Comparison of ENCODE assay signal across 31 cellular contexts in the genomic region with DNA sequence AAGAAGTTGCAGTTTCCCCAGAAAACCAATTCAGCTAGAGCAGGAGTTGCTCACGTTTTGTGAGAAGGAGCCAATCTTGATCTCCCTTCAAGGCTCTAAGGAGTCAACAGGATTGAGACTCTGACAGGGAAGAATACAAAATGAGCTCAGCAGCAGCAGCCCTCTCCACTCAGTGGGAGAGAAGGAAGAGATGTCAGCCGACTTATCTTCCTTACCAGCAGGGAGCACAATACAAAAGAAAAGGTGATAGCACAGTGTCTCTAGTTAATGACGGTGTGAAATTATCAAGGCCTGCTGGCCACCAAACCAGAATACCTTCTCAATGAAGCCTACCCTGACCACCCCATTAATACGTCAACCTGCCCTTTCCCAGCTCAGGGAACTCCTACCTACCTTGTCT.
"Had no signal": no experiment of that assay in that cellular context is flagged by ENCODE, and none has a peak within 500 bp of the region (broad histone marks: within the 10 kb centered on the region; RNA-seq: fewer than 3 reads in every experiment).

No MANE protein-coding gene starts in this region.

- H3K4me1 ChIP-seq: esophagus muscularis mucosa, heart right ventricle, right atrium auricular region, thyroid gland, upper lobe of right lung had no signal

- DNase-seq: activated CD4-positive, alpha-beta memory T cell treated with anti-CD3 and anti-CD28 coated beads for 36 hours; activated CD4-positive, alpha-beta T cell treated with anti-CD3 and anti-CD28 coated beads for 48 hours; activated CD8-positive, alpha-beta memory T cell treated with anti-CD3 and anti-CD28 coated beads, Interleukin-2, amount 50 U/mL, for 48 hours; activated gamma-delta T cell; activated naive CD4-positive, alpha-beta T cell treated with anti-CD3 and anti-CD28 coated beads, Interleukin-2, amount 10 ng/mL, durations not matched to agents 7 days and 5 days; activated naive CD8-positive, alpha-beta T cell treated with anti-CD3 and anti-CD28 coated beads, Interleukin-2, amount 10 ng/mL, durations not matched to agents 7 days and 5 days; activated T-cell treated with anti-CD3 and anti-CD28 coated beads, Interleukin-2, amount 50 U/mL, for 24 hours; caudate nucleus; foreskin melanocyte; heart right ventricle; immature natural killer cell; kidney; left colon; midbrain; naive thymus-derived CD4-positive, alpha-beta T cell; occipital lobe; stimulated activated CD4-positive, alpha-beta T cell treated with anti-CD3 and anti-CD28 coated beads, Interleukin-1b, Interleukin-23, amount 100 ng/mL, for 48 hours; stimulated activated CD4-positive, alpha-beta T cell treated with anti-CD3 and anti-CD28 coated beads, Interleukin-4, amount 100 ng/mL, for 4 hours; stimulated activated CD8-positive, alpha-beta memory T cell treated with anti-CD3 and anti-CD28 coated beads, Interleukin-4, amount 100 ng/mL, for 48 hours; stimulated activated naive CD8-positive, alpha-beta T cell treated with anti-CD3 and anti-CD28 coated beads, Interleukin-15, amount 100 ng/mL, for 72 hours; substantia nigra; T-helper 9 cell; thyroid gland; upper lobe of right lung had no signal

- ATAC-seq: activated CD4-positive, CD25-positive, alpha-beta regulatory T cell treated with anti-CD3 and anti-CD28 coated beads, Interleukin-2, amount 50 U/mL, for 24 hours; heart right ventricle; left colon; naive thymus-derived CD4-positive, alpha-beta T cell; stimulated activated memory B cell treated with anti-CD40 and anti-IgM and Interleukin-4, amounts not matched to agents 10 μg/mL and 1 μg/mL and 100 μg/mL, for 72 hours; stimulated activated naive CD8-positive, alpha-beta T cell treated with anti-CD3 and anti-CD28 coated beads, Interleukin-15, amount 100 ng/mL, for 72 hours; upper lobe of right lung had no signal

- H3K9me3 Mint-ChIP-seq: activated CD4-positive, alpha-beta memory T cell treated with anti-CD3 and anti-CD28 coated beads for 36 hours; activated naive CD4-positive, alpha-beta T cell treated with anti-CD3 and anti-CD28 coated beads, Interleukin-2, amount 10 ng/mL, durations not matched to agents 7 days and 5 days; activated naive CD8-positive, alpha-beta T cell treated with anti-CD3 and anti-CD28 coated beads, Interleukin-2, amount 10 ng/mL, durations not matched to agents 7 days and 5 days; activated T-cell treated with anti-CD3 and anti-CD28 coated beads, Interleukin-2, amount 50 U/mL, for 24 hours; neural crest cell; stimulated activated naive CD8-positive, alpha-beta T cell treated with anti-CD3 and anti-CD28 coated beads, Interleukin-15, amount 100 ng/mL, for 72 hours had no signal

- H3K36me3 Mint-ChIP-seq: activated CD4-positive, alpha-beta memory T cell treated with anti-CD3 and anti-CD28 coated beads for 36 hours; activated naive CD4-positive, alpha-beta T cell treated with anti-CD3 and anti-CD28 coated beads, Interleukin-2, amount 10 ng/mL, durations not matched to agents 7 days and 5 days; activated naive CD8-positive, alpha-beta T cell treated with anti-CD3 and anti-CD28 coated beads, Interleukin-2, amount 10 ng/mL, durations not matched to agents 7 days and 5 days; immature natural killer cell; stimulated activated memory B cell treated with anti-CD40 and anti-IgM and Interleukin-4, amounts not matched to agents 10 μg/mL and 1 μg/mL and 100 μg/mL, for 72 hours had no signal

- H3K27ac ChIP-seq: esophagus muscularis mucosa, heart right ventricle, right atrium auricular region, thyroid gland, upper lobe of right lung, VCaP had no signal

- H3K4me3 Mint-ChIP-seq: activated CD4-positive, alpha-beta memory T cell treated with anti-CD3 and anti-CD28 coated beads for 36 hours; activated naive CD4-positive, alpha-beta T cell treated with anti-CD3 and anti-CD28 coated beads, Interleukin-2, amount 10 ng/mL, durations not matched to agents 7 days and 5 days; activated naive CD8-positive, alpha-beta T cell treated with anti-CD3 and anti-CD28 coated beads, Interleukin-2, amount 10 ng/mL, durations not matched to agents 7 days and 5 days; activated T-cell treated with anti-CD3 and anti-CD28 coated beads, Interleukin-2, amount 50 U/mL, for 24 hours; immature natural killer cell; naive thymus-derived CD4-positive, alpha-beta T cell; neural crest cell; stimulated activated memory B cell treated with anti-CD40 and anti-IgM and Interleukin-4, amounts not matched to agents 10 μg/mL and 1 μg/mL and 100 μg/mL, for 72 hours; stimulated activated naive CD8-positive, alpha-beta T cell treated with anti-CD3 and anti-CD28 coated beads, Interleukin-15, amount 100 ng/mL, for 72 hours had no signal

- H3K4me1 Mint-ChIP-seq: activated naive CD4-positive, alpha-beta T cell treated with anti-CD3 and anti-CD28 coated beads, Interleukin-2, amount 10 ng/mL, durations not matched to agents 7 days and 5 days; activated naive CD8-positive, alpha-beta T cell treated with anti-CD3 and anti-CD28 coated beads, Interleukin-2, amount 10 ng/mL, durations not matched to agents 7 days and 5 days; immature natural killer cell; naive thymus-derived CD4-positive, alpha-beta T cell; stimulated activated memory B cell treated with anti-CD40 and anti-IgM and Interleukin-4, amounts not matched to agents 10 μg/mL and 1 μg/mL and 100 μg/mL, for 72 hours; stimulated activated naive CD8-positive, alpha-beta T cell treated with anti-CD3 and anti-CD28 coated beads, Interleukin-15, amount 100 ng/mL, for 72 hours had no signal

- H3K4me3 ChIP-seq: esophagus muscularis mucosa, heart right ventricle, right atrium auricular region, smooth muscle cell, thyroid gland, upper lobe of right lung had no signal

- H3K27ac Mint-ChIP-seq: activated CD4-positive, alpha-beta memory T cell treated with anti-CD3 and anti-CD28 coated beads for 36 hours; activated naive CD4-positive, alpha-beta T cell treated with anti-CD3 and anti-CD28 coated beads, Interleukin-2, amount 10 ng/mL, durations not matched to agents 7 days and 5 days; activated naive CD8-positive, alpha-beta T cell treated with anti-CD3 and anti-CD28 coated beads, Interleukin-2, amount 10 ng/mL, durations not matched to agents 7 days and 5 days; activated T-cell treated with anti-CD3 and anti-CD28 coated beads, Interleukin-2, amount 50 U/mL, for 24 hours; immature natural killer cell; naive thymus-derived CD4-positive, alpha-beta T cell; stimulated activated memory B cell treated with anti-CD40 and anti-IgM and Interleukin-4, amounts not matched to agents 10 μg/mL and 1 μg/mL and 100 μg/mL, for 72 hours; stimulated activated naive CD8-positive, alpha-beta T cell treated with anti-CD3 and anti-CD28 coated beads, Interleukin-15, amount 100 ng/mL, for 72 hours had no signal

- H3K4me2 ChIP-seq: smooth muscle cell had no signal

- H3K9me3 ChIP-seq: right atrium auricular region, thyroid gland, upper lobe of right lung had no signal

- H3K27me3 ChIP-seq: esophagus muscularis mucosa, right atrium auricular region, upper lobe of right lung had no signal

- H3K36me3 ChIP-seq: esophagus muscularis mucosa, heart right ventricle, right atrium auricular region, thyroid gland, upper lobe of right lung had no signal
